12 cellular contexts compared by ENCODE assay signal in genomic region chr20:63005862-63006564, GRCh38. TPM values are rescaled to one million over a fixed set of nuclear protein-coding genes. Genes with fewer than 3 reads are reported as not detected.
DNase-seq lines count a peak whose midpoint lies in the region; ATAC-seq, FAIRE-seq and TF ChIP-seq lines count a peak whose summit lies in the region.
"Had no signal": no experiment of that assay in that cellular context is flagged by ENCODE, and none has a peak within 500 bp of the region (broad histone marks: within the 10 kb centered on the region; RNA-seq: fewer than 3 reads in every experiment).

No MANE protein-coding gene starts in this region.

- POLR2A ChIA-PET in CD4-positive, alpha-beta T cell (lab: Charles Lee), result interaction anchor here (0.7 to 1.3 kb wide), 2 partner anchors 24 to 33 kb away, joined by 3 to 4 read pairs; no protein-coding TSS in a partner anchor
- POLR2A ChIA-PET in K562 (lab: Yijun Ruan, JAX), result interaction anchor here (0.7 kb wide), 1 partner anchor 195 kb away, joined by 3 read pairs; no protein-coding TSS in a partner anchor

- CTCF ChIA-PET in CD4-positive, alpha-beta T cell (lab: Charles Lee), result interaction anchor here (0.9 to 1.5 kb wide), 2 partner anchors 34 kb away, joined by 3 to 10 read pairs; no protein-coding TSS in a partner anchor
- CTCF ChIA-PET in K562 (lab: Yijun Ruan, JAX; ENCODE audit: low intra/inter-chr PET ratio), result no interaction called here

- H3K4ac ChIP-seq in mesenchymal stem cell (ENCODE audit: low read depth in 1 of 2, low read length in 2 of 2), result no peak overlapping the region

- no peak overlapping the region for H2AK5ac ChIP-seq in mesenchymal stem cell (ENCODE audit: low read length, severe bottlenecking)

- intact Hi-C loops in CD4-positive, alpha-beta T cell (cut with DNase I, micrococcal nuclease), result loop anchor here (5.0 to 10.0 kb wide), 3 partner anchors 51 to 511 kb away; partner anchors contain the start of gene SLC17A9 (in 1 of the 2)
- intact Hi-C loops in K562 (cut with micrococcal nuclease), result loop anchor here (5.0 kb wide), 1 partner anchor 104 kb away; no protein-coding TSS in a partner anchor

- H4K20me1 ChIP-seq in GM23338 (replicated peaks; ENCODE audit: insufficient read depth) (peaks cover 9% of the 10 kb centered on the region; the same call in 1 of the 2 replicates), K562 (replicated peaks; ENCODE audit: control insufficient read depth, insufficient read depth, low read length) (no peaks in the 10 kb centered on the region; the same call in none of the 2 replicates)

- H3K27ac Mint-ChIP-seq in CD4-positive, alpha-beta T cell, result no peak overlapping the region
- H3K27ac Mint-ChIP-seq in GM23338, result no peak overlapping the region

- H2AFZ ChIP-seq in GM23338 (peak overlapping the region; percentile 81; the same call in 1 of the 2 replicates), K562 (ENCODE audit: low read depth, low read length) (no peak overlapping the region), mesenchymal stem cell (ENCODE audit: low read depth, low read length) (no peak overlapping the region)

- H3K4me1 Mint-ChIP-seq in CD4-positive, alpha-beta T cell (ENCODE audit: low read depth), result peaks cover 24% of the 10 kb centered on the region
- peaks cover 40% of the 10 kb centered on the region for H3K4me1 Mint-ChIP-seq in GM23338

- H3K27ac ChIP-seq in CD4-positive, alpha-beta T cell (ENCODE audit: low read depth, low read length), result no peak overlapping the region
- H3K27ac ChIP-seq in GM23338 (ENCODE audit: low read depth) (no peak overlapping the region), K562 (ENCODE audit: extremely low read depth, low read depth, low read length) (no peak overlapping the region), mesenchymal stem cell (ENCODE audit: low read length, poor library complexity, severe bottlenecking) (no peak overlapping the region)
- H3K27ac ChIP-seq: vagina had no signal

- H3K9me1 ChIP-seq in K562 (ENCODE audit: control insufficient read depth, insufficient read depth, low read length), result no peaks in the 10 kb centered on the region

- no peak overlapping the region for H3K14ac ChIP-seq in mesenchymal stem cell (ENCODE audit: low read length in 2 of 2)

- H3K23ac ChIP-seq in mesenchymal stem cell (ENCODE audit: low read length in 2 of 2), result peak overlapping the region in 1 of 2 experiments; percentile 50

- H3K4me1 ChIP-seq in GM23338 (ENCODE audit: insufficient read depth), result peaks cover 59% of the 10 kb centered on the region
- H3K4me1 ChIP-seq in K562 (replicated peaks in 1 of 2; ENCODE audit: control insufficient read depth in 2 of 2, insufficient read depth in 2 of 2, low read length in 2 of 2), result peaks cover 5 to 37% of the 10 kb centered on the region in 2 experiments; a peak in 3 of 5 replicates
- peaks cover 38% of the 10 kb centered on the region for H3K4me1 ChIP-seq in mesenchymal stem cell (ENCODE audit: control insufficient read depth, insufficient read depth, low read depth, low read length)

- TF ChIP-seq RAD21 in K562 (CRISPR knock-in tag; conservative IDR thresholded peaks at IDR 0.05 in 1 of 2, IDR thresholded peaks at IDR 0.05 in 1 of 2), result no peak

- H4K8ac ChIP-seq in mesenchymal stem cell (ENCODE audit: low read length), result no peak overlapping the region

- peak in 1 of 10 experiments; percentile 7 for DNase-seq in CD4-positive, alpha-beta T cell
- DNase-seq in GM23338 (ENCODE audit: low spot score) (peak; percentile 74), K562 (ENCODE audit: extremely low read depth in 1 of 4, low spot score in 3 of 4) (no peak), mesenchymal stem cell (peak; percentile 22), DMS153 treated with DMSO at 0.1 percent for 48 hours (lab: John Stamatoyannopoulos, UW; ENCODE audit: unreplicated experiment) (no peak), iPS-NIHi7 (ENCODE audit: extremely low spot score) (no peak)
- DNase-seq: activated CD4-positive, CD25-positive, alpha-beta regulatory T cell treated with anti-CD3 and anti-CD28 coated beads, Interleukin-2, amount 50 U/mL, for 72 hours; EL; NCI-H187; posterior cingulate gyrus had no signal

- no peak for FAIRE-seq in K562 (lab: Jason Lieb, UNC)

- no peak for ATAC-seq in CD4-positive, alpha-beta T cell (ENCODE audit: poor library complexity)
- ATAC-seq in GM23338, result peak; percentile 2
- ATAC-seq in K562, result no peak
- ATAC-seq in GM18870 (IDR thresholded peaks at IDR 0.05; ENCODE audit: unreplicated experiment), result no peak

- no peaks in the 10 kb centered on the region for H3K79me2 ChIP-seq in GM23338 (replicated peaks; ENCODE audit: insufficient read depth)
- no peaks in the 10 kb centered on the region for H3K79me2 ChIP-seq in K562 (ENCODE audit: control insufficient read depth, insufficient read depth, low read length)

- no peaks in the 10 kb centered on the region for H3K9me2 ChIP-seq in GM23338 (ENCODE audit: insufficient read depth)

- H2BK120ac ChIP-seq in mesenchymal stem cell (ENCODE audit: low read depth, low read length), result no peak overlapping the region

- H3K9me3 ChIP-seq in CD4-positive, alpha-beta T cell (ENCODE audit: control insufficient read depth, low read length), result no peaks in the 10 kb centered on the region
- H3K9me3 ChIP-seq in K562 (replicated peaks; ENCODE audit: control insufficient read depth, insufficient read depth, low read depth, low read length) (no peaks in the 10 kb centered on the region), mesenchymal stem cell (ENCODE audit: control insufficient read depth, low read length) (no peaks in the 10 kb centered on the region)
- H3K9me3 ChIP-seq: vagina had no signal

- no peak for TF ChIP-seq POLR2A in K562 (conservative IDR thresholded peaks at IDR 0.05)

- no peaks in the 10 kb centered on the region for H3K79me1 ChIP-seq in mesenchymal stem cell (replicated peaks; ENCODE audit: low read length, poor library complexity, severe bottlenecking)

- in situ Hi-C loops in K562 (cut with MboI), result no loop called here

- H3K27me3 Mint-ChIP-seq in CD4-positive, alpha-beta T cell, result peaks cover 65% of the 10 kb centered on the region
- H3K27me3 Mint-ChIP-seq in GM23338 (ENCODE audit: insufficient read depth, low read depth, poor library complexity), result peaks cover 79% of the 10 kb centered on the region

- no peak overlapping the region for H2BK5ac ChIP-seq in mesenchymal stem cell (ENCODE audit: low read depth, low read length, poor library complexity, severe bottlenecking)

- H2BK15ac ChIP-seq in mesenchymal stem cell (ENCODE audit: low read depth, poor library complexity, severe bottlenecking), result no peak overlapping the region

- H3K36me3 ChIP-seq in GM23338 (ENCODE audit: insufficient read depth), result no peaks in the 10 kb centered on the region
- H3K36me3 ChIP-seq in K562 (ENCODE audit: control insufficient read depth, insufficient read depth, low read length), result no peaks in the 10 kb centered on the region
- peaks cover 0 to 3% of the 10 kb centered on the region in 2 experiments for H3K36me3 ChIP-seq in mesenchymal stem cell (ENCODE audit: control insufficient read depth in 1 of 2, insufficient read depth in 2 of 2, low read depth in 1 of 2, low read length in 2 of 2)
- H3K36me3 ChIP-seq: vagina had no signal

- BruUV-seq in K562 (replicated peaks; lab: Mats Ljungman, UMichigan), result no TSS peak

- TF ChIP-seq EP300 in K562 (IDR thresholded peaks at IDR 0.05; ENCODE audit: low read length), result no peak

- H3K4me3 Mint-ChIP-seq in CD4-positive, alpha-beta T cell, result peak overlapping the region; percentile 45
- H3K4me3 Mint-ChIP-seq in GM23338, result peak overlapping the region; percentile 50; the same call in 2 of the 3 replicates

- peak overlapping the region; percentile 50 for H4K91ac ChIP-seq in mesenchymal stem cell (ENCODE audit: low read length)

- H3K36me3 Mint-ChIP-seq in CD4-positive, alpha-beta T cell (ENCODE audit: low read depth), result no peaks in the 10 kb centered on the region
- no peaks in the 10 kb centered on the region for H3K36me3 Mint-ChIP-seq in GM23338 (ENCODE audit: low read depth)

- H3K4me2 ChIP-seq in GM23338, result peak overlapping the region; percentile 84
- H3K4me2 ChIP-seq in K562 (ENCODE audit: insufficient read depth, low read length), result no peak overlapping the region
- H3K4me2 ChIP-seq in mesenchymal stem cell (ENCODE audit: low read length, poor library complexity, severe bottlenecking), result peak overlapping the region; percentile 18

- H3K18ac ChIP-seq in mesenchymal stem cell (ENCODE audit: low read depth in 1 of 2, low read length in 2 of 2), result no peak overlapping the region

- no peak overlapping the region for H3K9ac ChIP-seq in K562 (ENCODE audit: insufficient read depth in 1 of 2, low read depth in 2 of 2, low read length in 2 of 2)
- no peak overlapping the region for H3K9ac ChIP-seq in mesenchymal stem cell (ENCODE audit: low read length)

- no peak overlapping the region for H2BK12ac ChIP-seq in mesenchymal stem cell (ENCODE audit: low read length in 2 of 2)

- peaks cover 66% of the 10 kb centered on the region for H3K27me3 ChIP-seq in CD4-positive, alpha-beta T cell (ENCODE audit: control insufficient read depth, insufficient read depth, low read length)
- H3K27me3 ChIP-seq in GM23338 (ENCODE audit: insufficient read depth) (peaks cover 87% of the 10 kb centered on the region), K562 (ENCODE audit: control insufficient read depth in 2 of 2, insufficient read depth in 2 of 2, low read length in 2 of 2) (peaks cover 29 to 62% of the 10 kb centered on the region in 2 experiments), mesenchymal stem cell (ENCODE audit: control insufficient read depth in 1 of 2, insufficient read depth in 1 of 2, low read length in 2 of 2) (peaks cover 81 to 91% of the 10 kb centered on the region in 2 experiments)

- H3F3A ChIP-seq in GM23338 (replicated peaks; ENCODE audit: low read depth), result peaks cover 13% of the 10 kb centered on the region

- H3K9me3 Mint-ChIP-seq in CD4-positive, alpha-beta T cell, result no peaks in the 10 kb centered on the region
- peaks cover 3% of the 10 kb centered on the region; the same call in 2 of the 3 replicates for H3K9me3 Mint-ChIP-seq in GM23338

- H3K4me3 ChIP-seq in GM23338 (peak overlapping the region; percentile 63), K562 (no peak overlapping the region), mesenchymal stem cell (ENCODE audit: insufficient read depth in 1 of 2, low read depth in 1 of 2, low read length in 2 of 2) (peak overlapping the region in 1 of 2 experiments; percentile 22)

- WGBS in K562 (ENCODE audit: insufficient coverage, low coverage, missing lambda C conversion rate), result 79% methylated on average over 40 of the region's 94 CpGs
- 7% methylated on average over 94 of the region's 94 CpGs for WGBS in mesenchymal stem cell

- no peak for TF ChIP-seq CTCF in CD4-positive, alpha-beta T cell (IDR thresholded peaks at IDR 0.05)
- TF ChIP-seq CTCF in GM23338 (conservative IDR thresholded peaks at IDR 0.05; ENCODE audit: low read depth in 2 of 2) (no peak), K562 (IDR thresholded peaks at IDR 0.05 in 2 of 3, conservative IDR thresholded peaks at IDR 0.05 in 1 of 3; ENCODE audit: insufficient read depth in 2 of 3, low read depth in 1 of 3, low read length in 3 of 3) (no peak)

RNA-seq across cellular contexts. Expression of gene BHLHE23, which starts 0.8 kb away (rescaled TPM):
- total RNA-seq in CD4-positive, alpha-beta T cell, result not detected
- 5.0 and 6.6 TPM in 2 replicates for total RNA-seq in GM23338 (2014; rRNA removed; shearing (Covaris generic))
- polyA plus RNA-seq in GM23338 (2016; fragmentation: Nextera tagmentation; extraction: Ambion mirVana) (0.52 TPM in 2 replicates), K562 (2011; rRNA removed) (not detected in 2 replicates), K562 (2014; fragmentation: Illumina TruSeq; extraction: Trizol) (not detected in 2 replicates), K562 (2014; fragmentation: Nextera tagmentation; extraction: Ambion mirVana) (not detected), K562 (2014; rRNA removed) (not detected in 2 replicates)
- not detected in 2 replicates for total RNA-seq in K562 (2011; cell fraction: chromatin; rRNA removed; ENCODE audit: low replicate concordance)
- total RNA-seq in K562 (2011; cell fraction: nucleolus; rRNA removed), result not detected in 2 replicates
- not detected in 2 replicates for total RNA-seq in K562 (2011; cell fraction: nucleoplasm; rRNA removed)
- total RNA-seq in K562 (2014; rRNA removed) (not detected in 2 replicates), K562 (2014; rRNA removed; fragmentation: Illumina TruSeq; extraction: Trizol) (not detected in 2 replicates), K562 (2015; rRNA removed; fragmentation: Illumina TruSeq; extraction: Trizol) (not detected in 2 replicates), K562 (2021) (not detected in 2 replicates)
- polyA plus RNA-seq in K562 (2011; cell fraction: cytosol; rRNA removed), result not detected in 2 replicates
- not detected in 2 replicates for polyA plus RNA-seq in K562 (2011; cell fraction: nucleus; rRNA removed)
- not detected in 2 replicates for polyA plus RNA-seq in K562 (2012)
- polyA minus RNA-seq in K562 (2011; rRNA and poly(A)+ RNA removed), result not detected in 2 replicates
- not detected in 2 replicates for polyA minus RNA-seq in K562 (2011; cell fraction: cytosol; rRNA and poly(A)+ RNA removed)
- not detected in 2 replicates for polyA minus RNA-seq in K562 (2011; cell fraction: nucleus; rRNA and poly(A)+ RNA removed)
- not detected for polyA plus RNA-seq in mesenchymal stem cell (2013, experiment 1 of 2)
- polyA plus RNA-seq in mesenchymal stem cell (2013, experiment 2 of 2), result not detected
- total RNA-seq: vagina had no signal

RNA-seq across cellular contexts. Expression of gene SLC17A9, which starts 53.5 kb away (rescaled TPM):
- 1 to 10 TPM; 3.5 to 5.5 TPM for total RNA-seq in CD4-positive, alpha-beta T cell
- 24.2 and 32.0 TPM in 2 replicates for total RNA-seq in GM23338 (2014; rRNA removed; shearing (Covaris generic))
- 36.1 and 39.3 TPM in 2 replicates for polyA plus RNA-seq in GM23338 (2016; fragmentation: Nextera tagmentation; extraction: Ambion mirVana)
- total RNA-seq in K562 (2011; cell fraction: chromatin; rRNA removed; ENCODE audit: low replicate concordance), result not detected in 2 replicates
- total RNA-seq in K562 (2011; cell fraction: nucleolus; rRNA removed), result 0.13 TPM in 1 of 2 replicates, not detected in the other
- 0.15 TPM in 1 of 2 replicates, not detected in the other for total RNA-seq in K562 (2011; cell fraction: nucleoplasm; rRNA removed)
- total RNA-seq in K562 (2014; rRNA removed), result not detected in 2 replicates
- not detected in 2 replicates for total RNA-seq in K562 (2014; rRNA removed; fragmentation: Illumina TruSeq; extraction: Trizol)
- not detected in 2 replicates for total RNA-seq in K562 (2015; rRNA removed; fragmentation: Illumina TruSeq; extraction: Trizol)
- 0.27 and 0.31 TPM in 2 replicates for total RNA-seq in K562 (2021)
- not detected in 2 replicates for polyA plus RNA-seq in K562 (2011; rRNA removed)
- 0.03 TPM in 1 of 2 replicates, not detected in the other for polyA plus RNA-seq in K562 (2011; cell fraction: cytosol; rRNA removed)
- polyA plus RNA-seq in K562 (2011; cell fraction: nucleus; rRNA removed), result 0.06 and 0.10 TPM in 2 replicates
- 0.03 TPM in 1 of 2 replicates, not detected in the other for polyA plus RNA-seq in K562 (2012)
- not detected in 2 replicates for polyA plus RNA-seq in K562 (2014; fragmentation: Illumina TruSeq; extraction: Trizol)
- not detected for polyA plus RNA-seq in K562 (2014; fragmentation: Nextera tagmentation; extraction: Ambion mirVana)
- 0.04 and 0.05 TPM in 2 replicates for polyA plus RNA-seq in K562 (2014; rRNA removed)
- polyA minus RNA-seq in K562 (2011; rRNA and poly(A)+ RNA removed), result not detected in 2 replicates
- polyA minus RNA-seq in K562 (2011; cell fraction: cytosol; rRNA and poly(A)+ RNA removed), result not detected in 2 replicates
- polyA minus RNA-seq in K562 (2011; cell fraction: nucleus; rRNA and poly(A)+ RNA removed), result not detected in 2 replicates
- 14.8 TPM for polyA plus RNA-seq in mesenchymal stem cell (2013, experiment 1 of 2)
- 13.7 TPM for polyA plus RNA-seq in mesenchymal stem cell (2013, experiment 2 of 2)

Comparison
In these comparisons a context has a peak if more than half of its experiments do, and no peak if none do; other contexts are left out.
1. DNase-seq: peak in GM23338 (single experiment) and mesenchymal stem cell (single experiment); none in K562 (0 of 4), DMS153 treated with DMSO at 0.1 percent for 48 hours (single experiment) and iPS-NIHi7 (single experiment).